ENCODE assay signal across 20 cellular contexts in the genomic region with DNA sequence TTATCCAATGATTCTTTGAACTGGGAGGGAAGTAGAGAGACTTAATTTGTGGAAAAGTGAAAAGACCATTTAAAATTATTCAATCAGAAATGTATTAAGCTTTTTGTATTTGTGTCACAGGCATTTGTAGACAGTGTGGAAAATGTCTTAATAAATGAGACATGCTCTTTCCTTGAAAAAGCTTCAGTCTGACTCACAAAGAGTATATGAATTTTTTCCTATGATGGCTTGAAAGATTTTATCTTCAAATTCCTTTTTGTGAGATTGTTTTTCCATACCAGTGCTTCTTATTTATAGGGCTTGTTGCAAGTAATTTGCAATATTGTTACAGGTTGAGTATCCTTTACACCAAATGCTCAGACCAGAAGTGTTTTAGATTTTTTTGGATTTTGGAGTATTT. TPM values are rescaled to one million over a fixed set of nuclear protein-coding genes. Genes with fewer than 3 reads are reported as not detected.
DNase-seq lines count a peak whose midpoint lies in the region; ATAC-seq and TF ChIP-seq lines count a peak whose summit lies in the region.
"Had no signal": no experiment of that assay in that cellular context is flagged by ENCODE, and none has a peak within 500 bp of the region (broad histone marks: within the 10 kb centered on the region; RNA-seq: fewer than 3 reads in every experiment).

No MANE protein-coding gene starts in this region.

- DNase-seq in stimulated activated naive CD8-positive, alpha-beta T cell treated with anti-CD3 and anti-CD28 coated beads, Interleukin-15, amount 100 ng/mL, for 72 hours, result no peak
- DNase-seq in amniotic stem cell (lab: John Stamatoyannopoulos, UW), result peak; percentile 15
- DNase-seq in fibroblast of villous mesenchyme (ENCODE audit: low read depth), result peak; percentile 21
- no peak for DNase-seq in NCI-H345 treated with DMSO at 0.1 percent for 48 hours (lab: John Stamatoyannopoulos, UW; ENCODE audit: unreplicated experiment)
- no peak for DNase-seq in ecto neural progenitor cell (ENCODE audit: low spot score)
- DNase-seq: Calu3; CD4-positive, alpha-beta memory T cell; EL; NCI-H1048; NCI-H1436 treated with DMSO at 0.1 percent for 48 hours; NCI-H2029; NCI-H345; NCI-H526; PC-3 had no signal

- no peak overlapping the region for H3K4me3 ChIP-seq in fibroblast of villous mesenchyme (ENCODE audit: low read depth, low read length)
- H3K4me3 ChIP-seq: BLaER1, GM12878 had no signal

- peak overlapping the region; percentile 56 for H3K27ac Mint-ChIP-seq in stimulated activated naive CD8-positive, alpha-beta T cell treated with anti-CD3 and anti-CD28 coated beads, Interleukin-15, Interleukin-2, amounts not matched to agents 100 ng/mL and 50 ng/mL, for 24 hours
- peak overlapping the region in 1 of 2 donors; percentile 86 for H3K27ac Mint-ChIP-seq in stimulated activated naive CD8-positive, alpha-beta T cell treated with anti-CD3 and anti-CD28 coated beads, Interleukin-15, amount 100 ng/mL, for 72 hours
- H3K27ac Mint-ChIP-seq: CD4-positive, alpha-beta memory T cell had no signal

- H3K27me3 Mint-ChIP-seq in stimulated activated naive CD8-positive, alpha-beta T cell treated with anti-CD3 and anti-CD28 coated beads, Interleukin-15, Interleukin-2, amounts not matched to agents 100 ng/mL and 50 ng/mL, for 24 hours, result no peaks in the 10 kb centered on the region
- H3K27me3 Mint-ChIP-seq in stimulated activated naive CD8-positive, alpha-beta T cell treated with anti-CD3 and anti-CD28 coated beads, Interleukin-15, amount 100 ng/mL, for 72 hours, result peaks cover 7% of the 10 kb centered on the region
- H3K27me3 Mint-ChIP-seq: CD4-positive, alpha-beta memory T cell had no signal

- H3K36me3 Mint-ChIP-seq in stimulated activated naive CD8-positive, alpha-beta T cell treated with anti-CD3 and anti-CD28 coated beads, Interleukin-15, Interleukin-2, amounts not matched to agents 100 ng/mL and 50 ng/mL, for 24 hours (ENCODE audit: low read depth), result no peaks in the 10 kb centered on the region
- H3K36me3 Mint-ChIP-seq: CD4-positive, alpha-beta memory T cell had no signal

- TF ChIP-seq CTCF in fibroblast of villous mesenchyme (IDR thresholded peaks at IDR 0.05; ENCODE audit: insufficient read depth, low read depth, low read length), result no peak

- peaks cover 20% of the 10 kb centered on the region for H3K4me1 Mint-ChIP-seq in stimulated activated naive CD8-positive, alpha-beta T cell treated with anti-CD3 and anti-CD28 coated beads, Interleukin-15, Interleukin-2, amounts not matched to agents 100 ng/mL and 50 ng/mL, for 24 hours (ENCODE audit: low read depth)
- no peaks in the 10 kb centered on the region for H3K4me1 Mint-ChIP-seq in stimulated activated naive CD8-positive, alpha-beta T cell treated with anti-CD3 and anti-CD28 coated beads, Interleukin-15, amount 100 ng/mL, for 72 hours

- ATAC-seq in stimulated activated naive CD8-positive, alpha-beta T cell treated with anti-CD3 and anti-CD28 coated beads, Interleukin-15, amount 100 ng/mL, for 72 hours, result no peak
- no peak for ATAC-seq in HG02852 (IDR thresholded peaks at IDR 0.05; ENCODE audit: unreplicated experiment)
- no peak for ATAC-seq in HG02938 (IDR thresholded peaks at IDR 0.05; ENCODE audit: unreplicated experiment)
- ATAC-seq: GM12878, PC-3 had no signal

- H3K4me3 Mint-ChIP-seq in stimulated activated naive CD8-positive, alpha-beta T cell treated with anti-CD3 and anti-CD28 coated beads, Interleukin-15, Interleukin-2, amounts not matched to agents 100 ng/mL and 50 ng/mL, for 24 hours, result no peak overlapping the region
- no peak overlapping the region for H3K4me3 Mint-ChIP-seq in stimulated activated naive CD8-positive, alpha-beta T cell treated with anti-CD3 and anti-CD28 coated beads, Interleukin-15, amount 100 ng/mL, for 72 hours
- H3K4me3 Mint-ChIP-seq: CD4-positive, alpha-beta memory T cell had no signal

- H3K9me3 Mint-ChIP-seq in stimulated activated naive CD8-positive, alpha-beta T cell treated with anti-CD3 and anti-CD28 coated beads, Interleukin-15, Interleukin-2, amounts not matched to agents 100 ng/mL and 50 ng/mL, for 24 hours, result no peaks in the 10 kb centered on the region
- no peaks in the 10 kb centered on the region for H3K9me3 Mint-ChIP-seq in stimulated activated naive CD8-positive, alpha-beta T cell treated with anti-CD3 and anti-CD28 coated beads, Interleukin-15, amount 100 ng/mL, for 72 hours
- H3K9me3 Mint-ChIP-seq: CD4-positive, alpha-beta memory T cell had no signal

RNA-seq across cellular contexts. Expression of a gene that starts 39.5 kb away (rescaled TPM):
- 15.5 and 25.0 TPM in 2 replicates for total RNA-seq in fibroblast of villous mesenchyme

RNA-seq across cellular contexts. Expression of a gene that starts 48.2 kb away (rescaled TPM):
- total RNA-seq in fibroblast of villous mesenchyme, result 0.32 and 4.7 TPM in 2 replicates
- total RNA-seq: Calu3; CD4-positive, alpha-beta memory T cell; GM12878; H1; PC-3 had no signal

Comparison
In these comparisons a context has a peak if more than half of its experiments do, and no peak if none do; other contexts are left out.
1. DNase-seq: peak in amniotic stem cell (single experiment) and fibroblast of villous mesenchyme (single experiment); none in stimulated activated naive CD8-positive, alpha-beta T cell treated with anti-CD3 and anti-CD28 coated beads, Interleukin-15, amount 100 ng/mL, for 72 hours (0 of 2), NCI-H345 treated with DMSO at 0.1 percent for 48 hours (single experiment) and ecto neural progenitor cell (single experiment).